In genomic region chr13:75801388-75801787, GRCh38 we compare ENCODE assay signal across 21 cellular contexts.
"Had no signal": no experiment of that assay in that cellular context is flagged by ENCODE, and none has a peak within 500 bp of the region (broad histone marks: within the 10 kb centered on the region; RNA-seq: fewer than 3 reads in every experiment).

No MANE protein-coding gene starts in this region.

- H3K4me3 Mint-ChIP-seq: activated CD4-positive, alpha-beta T cell treated with anti-CD3 and anti-CD28 coated beads, Interleukin-2, amount 10 ng/mL, durations not matched to agents 7 days and 5 days; activated CD8-positive, alpha-beta T cell treated with anti-CD3 and anti-CD28 coated beads, Interleukin-2, amount 10 ng/mL, durations not matched to agents 7 days and 5 days; activated T-cell treated with anti-CD3 and anti-CD28 coated beads, Interleukin-2, amount 50 U/mL, for 24 hours; stimulated activated naive CD8-positive, alpha-beta T cell treated with anti-CD3 and anti-CD28 coated beads, Interleukin-15, Interleukin-2, amounts not matched to agents 100 ng/mL and 50 ng/mL, for 24 hours had no signal

- H3K27ac ChIP-seq: esophagus muscularis mucosa, gastroesophageal sphincter, left lung, pancreas, sigmoid colon, spleen, suprapubic skin, vagina had no signal

- H3K27ac Mint-ChIP-seq: activated CD4-positive, alpha-beta T cell treated with anti-CD3 and anti-CD28 coated beads, Interleukin-2, amount 10 ng/mL, durations not matched to agents 7 days and 5 days; stimulated activated naive CD8-positive, alpha-beta T cell treated with anti-CD3 and anti-CD28 coated beads, Interleukin-15, Interleukin-2, amounts not matched to agents 100 ng/mL and 50 ng/mL, for 24 hours had no signal

- DNase-seq: activated CD4-positive, alpha-beta T cell treated with anti-CD3 and anti-CD28 coated beads, Interleukin-2, amount 10 ng/mL, durations not matched to agents 7 days and 5 days; activated CD8-positive, alpha-beta T cell treated with anti-CD3 and anti-CD28 coated beads, Interleukin-2, amount 10 ng/mL, durations not matched to agents 7 days and 5 days; activated effector memory CD4-positive, alpha-beta T cell treated with anti-CD3 and anti-CD28 coated beads, Interleukin-2, amount 50 U/mL, for 16 hours; activated naive CD4-positive, alpha-beta T cell treated with anti-CD3 and anti-CD28 coated beads, Interleukin-2, amount 50 U/mL, for 16 hours; activated T-cell treated with anti-CD3 and anti-CD28 coated beads, Interleukin-2, amount 50 U/mL, for 24 hours; aorta; cortex of kidney; effector CD4-positive, alpha-beta T cell; heart left ventricle; left lung; pancreas; sigmoid colon; spleen; trophoblast cell had no signal

- ATAC-seq: activated CD4-positive, CD25-positive, alpha-beta regulatory T cell treated with anti-CD3 and anti-CD28 coated beads, Interleukin-2, amount 50 U/mL, for 24 hours; activated CD8-positive, alpha-beta T cell treated with anti-CD3 and anti-CD28 coated beads, Interleukin-2, amount 10 ng/mL, durations not matched to agents 7 days and 5 days; gastroesophageal sphincter; heart left ventricle; left lung had no signal

- H3K4me3 ChIP-seq: esophagus muscularis mucosa, gastroesophageal sphincter, heart left ventricle, left lung, pancreas, sigmoid colon, spleen, suprapubic skin, vagina had no signal

- H3K27me3 Mint-ChIP-seq: activated CD4-positive, alpha-beta T cell treated with anti-CD3 and anti-CD28 coated beads, Interleukin-2, amount 10 ng/mL, durations not matched to agents 7 days and 5 days; activated T-cell treated with anti-CD3 and anti-CD28 coated beads, Interleukin-2, amount 50 U/mL, for 24 hours; stimulated activated naive CD8-positive, alpha-beta T cell treated with anti-CD3 and anti-CD28 coated beads, Interleukin-15, Interleukin-2, amounts not matched to agents 100 ng/mL and 50 ng/mL, for 24 hours had no signal

- H3K9me3 Mint-ChIP-seq: activated CD4-positive, alpha-beta T cell treated with anti-CD3 and anti-CD28 coated beads, Interleukin-2, amount 10 ng/mL, durations not matched to agents 7 days and 5 days; activated T-cell treated with anti-CD3 and anti-CD28 coated beads, Interleukin-2, amount 50 U/mL, for 24 hours; stimulated activated naive CD8-positive, alpha-beta T cell treated with anti-CD3 and anti-CD28 coated beads, Interleukin-15, Interleukin-2, amounts not matched to agents 100 ng/mL and 50 ng/mL, for 24 hours had no signal

- H3K4me1 ChIP-seq: gastroesophageal sphincter, sigmoid colon, suprapubic skin, vagina had no signal

- H3K27me3 ChIP-seq: esophagus muscularis mucosa, gastroesophageal sphincter, heart left ventricle, left lung, pancreas, sigmoid colon, spleen, suprapubic skin, vagina had no signal

- FAIRE-seq: endothelial cell of umbilical vein had no signal

- H3K36me3 ChIP-seq: sigmoid colon had no signal

- H3K9me3 ChIP-seq: esophagus muscularis mucosa, gastroesophageal sphincter, heart left ventricle, left lung, pancreas, sigmoid colon, spleen, suprapubic skin, vagina had no signal
